In the genomic region with DNA sequence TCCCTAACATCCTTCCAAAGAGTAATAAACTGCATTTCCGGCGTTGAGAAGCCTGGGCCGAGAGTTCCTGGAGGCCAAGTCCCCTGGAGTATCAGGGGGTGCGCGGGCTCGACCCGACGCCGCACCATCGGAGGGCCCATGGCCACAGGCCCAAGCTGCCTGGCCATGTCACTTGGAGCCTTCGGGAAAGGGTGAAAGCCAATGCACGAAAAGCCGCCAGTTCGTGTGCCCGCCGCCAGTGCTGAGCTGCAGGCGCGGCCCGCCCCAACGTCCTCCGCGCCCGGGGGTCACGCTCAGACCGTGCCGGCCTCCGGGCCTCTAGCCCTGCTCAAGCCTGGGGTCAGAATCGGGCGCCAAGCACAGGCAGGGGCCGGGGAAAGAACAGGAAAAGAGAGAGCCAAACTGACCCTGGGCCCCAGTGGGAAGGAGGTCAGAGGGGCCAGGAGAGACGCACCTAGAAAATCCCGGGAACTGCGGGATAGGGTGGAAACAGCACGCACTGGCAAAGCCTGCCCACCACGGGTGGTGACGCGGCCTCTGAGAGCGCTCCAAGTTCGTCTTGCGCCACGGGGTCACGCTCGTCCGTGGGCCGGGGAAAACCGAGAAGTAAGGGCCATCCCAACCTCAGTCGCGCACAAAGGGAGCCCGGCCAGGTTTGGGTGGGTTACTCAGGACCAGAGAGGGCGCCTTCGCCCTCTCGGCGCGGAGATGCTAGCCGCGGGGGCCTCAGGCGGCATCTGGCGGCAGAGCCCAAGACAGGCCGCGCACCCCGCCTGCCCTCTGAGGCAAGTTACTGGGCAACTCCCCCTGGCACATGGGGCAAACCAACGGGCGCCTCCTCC, we compare ENCODE assay signal across 1 cellular context.
TF ChIP-seq lines count a peak whose summit lies in the region.

No MANE protein-coding gene starts in this region.

TF ChIP-seq in HEK293T, 16 proteins besides CTCF, POLR2A, EP300 and RAD21 (continued from another document):
- TF ChIP-seq ARNT (IDR thresholded peaks at IDR 0.05): no peak
- no peak for TF ChIP-seq LEF1 (IDR thresholded peaks at IDR 0.05; ENCODE audit: borderline replicate concordance)
- TF ChIP-seq SUZ12 (IDR thresholded peaks at IDR 0.05): no peak
- TF ChIP-seq SP1 (IDR thresholded peaks at IDR 0.05): no peak
- TF ChIP-seq FOXM1 (IDR thresholded peaks at IDR 0.05; ENCODE audit: borderline replicate concordance): no peak
- no peak for TF ChIP-seq NFRKB (IDR thresholded peaks at IDR 0.05)
- TF ChIP-seq CTBP1 (IDR thresholded peaks at IDR 0.05; ENCODE audit: borderline replicate concordance): no peak
